In the genomic region with DNA sequence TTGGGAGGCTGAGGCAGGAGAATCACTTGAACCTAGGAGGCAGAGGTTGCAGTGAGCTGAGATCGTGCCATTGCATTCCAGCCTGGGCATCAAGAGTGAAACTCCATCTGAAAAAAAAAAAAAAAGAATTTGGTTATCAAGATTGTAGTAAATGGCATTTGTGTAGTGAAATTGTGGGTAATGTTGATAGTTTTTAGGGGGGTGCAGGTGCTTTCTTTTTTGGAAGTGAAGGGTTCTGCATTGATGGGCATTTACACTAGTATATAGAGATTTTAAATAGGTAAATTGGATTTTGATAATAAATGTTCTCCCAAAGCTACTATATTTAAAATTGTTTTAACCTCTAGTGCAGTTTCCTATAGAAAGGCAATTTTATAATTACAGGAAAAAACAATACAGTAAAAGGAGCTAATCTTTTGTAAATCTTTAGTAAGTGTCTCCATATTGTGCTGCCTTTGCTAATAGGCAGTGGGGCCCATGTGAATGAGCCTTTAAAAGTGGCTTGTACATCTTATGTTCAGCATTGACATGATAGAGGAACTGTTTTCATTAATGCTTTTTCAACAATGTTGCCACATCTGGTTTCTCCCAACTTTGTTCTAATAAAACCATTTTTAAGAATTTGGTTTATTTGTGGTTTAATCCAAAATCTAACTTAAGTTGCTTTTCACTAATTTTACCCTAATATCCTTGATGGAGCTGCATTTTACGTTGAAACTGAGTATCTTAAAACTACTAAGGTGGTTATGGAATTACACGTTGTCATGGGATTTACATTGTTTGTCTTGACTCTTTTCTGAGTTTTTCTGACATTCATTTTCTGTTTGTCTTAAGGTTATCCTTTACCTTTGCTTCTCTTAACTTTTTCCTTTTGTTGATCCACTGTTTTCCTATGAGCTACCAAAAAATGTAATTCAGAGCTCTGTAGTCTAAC, we compare ENCODE assay signal across 1 cellular context.
TF ChIP-seq lines count a peak whose summit lies in the region.

No MANE protein-coding gene starts in this region.

TF ChIP-seq in HEK293, 187 proteins besides CTCF, POLR2A, EP300 and RAD21 (continued from another document):
- no peak for TF ChIP-seq PRDM10 (tag by site-specific recombination; IDR thresholded peaks at IDR 0.05)
- no peak for TF ChIP-seq ZNF114 (tag by site-specific recombination; IDR thresholded peaks at IDR 0.05)
- 0 out of 2 replicates have a peak, but pooled peaks have one; percentile 13 for TF ChIP-seq GLIS1 (tag by site-specific recombination; IDR thresholded peaks at IDR 0.05)
- no peak for TF ChIP-seq ZNF843 (tag by site-specific recombination; IDR thresholded peaks at IDR 0.05)
- TF ChIP-seq ZNF692 (tag by site-specific recombination; IDR thresholded peaks at IDR 0.05): peak; percentile 98
- no peak for TF ChIP-seq ZFP41 (tag by site-specific recombination; IDR thresholded peaks at IDR 0.05; ENCODE audit: borderline replicate concordance)
- TF ChIP-seq ZBTB21 (tag by site-specific recombination; IDR thresholded peaks at IDR 0.05): no peak
- TF ChIP-seq ZNF221 (tag by site-specific recombination; IDR thresholded peaks at IDR 0.05; ENCODE audit: borderline replicate concordance): no peak
- TF ChIP-seq PRDM1 (tag by site-specific recombination; IDR thresholded peaks at IDR 0.05): peak; percentile 56; the same call in 1 of the 2 replicates
- TF ChIP-seq HOXC10 (CRISPR knock-in tag; IDR thresholded peaks at IDR 0.05): no peak
- TF ChIP-seq, protein P1, sequence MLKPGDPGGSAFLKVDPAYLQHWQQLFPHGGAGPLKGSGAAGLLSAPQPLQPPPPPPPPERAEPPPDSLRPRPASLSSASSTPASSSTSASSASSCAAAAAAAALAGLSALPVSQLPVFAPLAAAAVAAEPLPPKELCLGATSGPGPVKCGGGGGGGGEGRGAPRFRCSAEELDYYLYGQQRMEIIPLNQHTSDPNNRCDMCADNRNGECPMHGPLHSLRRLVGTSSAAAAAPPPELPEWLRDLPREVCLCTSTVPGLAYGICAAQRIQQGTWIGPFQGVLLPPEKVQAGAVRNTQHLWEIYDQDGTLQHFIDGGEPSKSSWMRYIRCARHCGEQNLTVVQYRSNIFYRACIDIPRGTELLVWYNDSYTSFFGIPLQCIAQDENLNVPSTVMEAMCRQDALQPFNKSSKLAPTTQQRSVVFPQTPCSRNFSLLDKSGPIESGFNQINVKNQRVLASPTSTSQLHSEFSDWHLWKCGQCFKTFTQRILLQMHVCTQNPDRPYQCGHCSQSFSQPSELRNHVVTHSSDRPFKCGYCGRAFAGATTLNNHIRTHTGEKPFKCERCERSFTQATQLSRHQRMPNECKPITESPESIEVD (tag by site-specific recombination; IDR thresholded peaks at IDR 0.05): peak; percentile 89
